In genomic region chr16:90048347-90048722, GRCh38 we compare ENCODE assay signal across 17 cellular contexts. TPM values are rescaled to one million over a fixed set of nuclear protein-coding genes. Genes with fewer than 3 reads are reported as not detected.
DNase-seq lines count a peak whose midpoint lies in the region; ATAC-seq and TF ChIP-seq lines count a peak whose summit lies in the region.
"Had no signal": no experiment of that assay in that cellular context is flagged by ENCODE, and none has a peak within 500 bp of the region (broad histone marks: within the 10 kb centered on the region; RNA-seq: fewer than 3 reads in every experiment).

No MANE protein-coding gene starts in this region.

- peak overlapping the region; percentile 39 for H3K4me3 Mint-ChIP-seq in stimulated activated naive CD8-positive, alpha-beta T cell treated with anti-CD3 and anti-CD28 coated beads, Interleukin-15, Interleukin-2, amounts not matched to agents 100 ng/mL and 50 ng/mL, for 24 hours
- H3K4me3 Mint-ChIP-seq in stimulated activated naive CD8-positive, alpha-beta T cell treated with anti-CD3 and anti-CD28 coated beads, Interleukin-15, amount 100 ng/mL, for 72 hours: peak overlapping the region in 1 of 2 donors; percentile 57
- H3K4me3 Mint-ChIP-seq in brain (peak overlapping the region; percentile 43 to 73 (median 50)), mesothelial cell of epicardium (peak overlapping the region; percentile 55)

- no peak for DNase-seq in stimulated activated naive CD8-positive, alpha-beta T cell treated with anti-CD3 and anti-CD28 coated beads, Interleukin-15, amount 100 ng/mL, for 72 hours
- no peak for DNase-seq in mesothelial cell of epicardium (ENCODE audit: low spot score in 2 of 2, unreplicated experiment in 2 of 2)
- no peak for DNase-seq in ascending aorta (ENCODE audit: low spot score in 2 of 2)
- DNase-seq in iPS-NIHi11 (ENCODE audit: low spot score): no peak
- DNase-seq: caudate nucleus; heart right ventricle; left lung; NCI-H1417 treated with DMSO at 0.1 percent for 48 hours; NCI-H510A; stimulated activated naive B cell treated with anti-CD40 and anti-IgM and Interleukin-4, amounts not matched to agents 10 μg/mL and 1 μg/mL and 100 μg/mL, for 72 hours had no signal

- H3K27ac ChIP-seq in ascending aorta: no peak overlapping the region
- H3K27ac ChIP-seq: heart right ventricle, KMS-11, left lung had no signal

- no peaks in the 10 kb centered on the region for H3K27me3 ChIP-seq in ascending aorta

- peaks cover 5% of the 10 kb centered on the region for H3K9me3 Mint-ChIP-seq in stimulated activated naive CD8-positive, alpha-beta T cell treated with anti-CD3 and anti-CD28 coated beads, Interleukin-15, Interleukin-2, amounts not matched to agents 100 ng/mL and 50 ng/mL, for 24 hours
- H3K9me3 Mint-ChIP-seq in stimulated activated naive CD8-positive, alpha-beta T cell treated with anti-CD3 and anti-CD28 coated beads, Interleukin-15, amount 100 ng/mL, for 72 hours: peaks cover 5 to 6% of the 10 kb centered on the region in 2 donors
- H3K9me3 Mint-ChIP-seq in brain: peaks cover 5 to 9% (median 8%) of the 10 kb centered on the region in 5 experiments
- H3K9me3 Mint-ChIP-seq in mesothelial cell of epicardium: peaks cover 5% of the 10 kb centered on the region

- peaks cover 11% of the 10 kb centered on the region for H3K4me1 Mint-ChIP-seq in stimulated activated naive CD8-positive, alpha-beta T cell treated with anti-CD3 and anti-CD28 coated beads, Interleukin-15, Interleukin-2, amounts not matched to agents 100 ng/mL and 50 ng/mL, for 24 hours (ENCODE audit: low read depth)
- H3K4me1 Mint-ChIP-seq in stimulated activated naive CD8-positive, alpha-beta T cell treated with anti-CD3 and anti-CD28 coated beads, Interleukin-15, amount 100 ng/mL, for 72 hours: peaks cover 10% of the 10 kb centered on the region
- peaks cover 18% of the 10 kb centered on the region for H3K4me1 Mint-ChIP-seq in brain
- H3K4me1 Mint-ChIP-seq in mesothelial cell of epicardium: peaks cover 15% of the 10 kb centered on the region

- H3K36me3 ChIP-seq in ascending aorta: peaks cover 0 to 2% of the 10 kb centered on the region in 2 donors

- H3K36me3 Mint-ChIP-seq in stimulated activated naive CD8-positive, alpha-beta T cell treated with anti-CD3 and anti-CD28 coated beads, Interleukin-15, Interleukin-2, amounts not matched to agents 100 ng/mL and 50 ng/mL, for 24 hours (ENCODE audit: low read depth): peaks cover 3% of the 10 kb centered on the region
- H3K36me3 Mint-ChIP-seq in brain (no peaks in the 10 kb centered on the region), mesothelial cell of epicardium (peaks cover 3% of the 10 kb centered on the region)

- no peak overlapping the region for H3K27ac Mint-ChIP-seq in stimulated activated naive CD8-positive, alpha-beta T cell treated with anti-CD3 and anti-CD28 coated beads, Interleukin-15, Interleukin-2, amounts not matched to agents 100 ng/mL and 50 ng/mL, for 24 hours
- H3K27ac Mint-ChIP-seq in stimulated activated naive CD8-positive, alpha-beta T cell treated with anti-CD3 and anti-CD28 coated beads, Interleukin-15, amount 100 ng/mL, for 72 hours: no peak overlapping the region
- H3K27ac Mint-ChIP-seq in brain (peak overlapping the region in 1 of 5 experiments; percentile 59), mesothelial cell of epicardium (no peak overlapping the region)
- H3K27ac Mint-ChIP-seq: stimulated activated naive B cell treated with anti-CD40 and anti-IgM and Interleukin-4, amounts not matched to agents 10 μg/mL and 1 μg/mL and 100 μg/mL, for 72 hours had no signal

- ATAC-seq in stimulated activated naive CD8-positive, alpha-beta T cell treated with anti-CD3 and anti-CD28 coated beads, Interleukin-15, amount 100 ng/mL, for 72 hours: no peak
- no peak for ATAC-seq in GM21528 (IDR thresholded peaks at IDR 0.05; ENCODE audit: low FRiP score, unreplicated experiment)
- ATAC-seq in GM21619 (IDR thresholded peaks at IDR 0.05; ENCODE audit: unreplicated experiment): no peak

- TF ChIP-seq CTCF in brain (conservative IDR thresholded peaks at IDR 0.05) (no peak), mesothelial cell of epicardium (IDR thresholded peaks at IDR 0.05; ENCODE audit: unreplicated experiment) (no peak), ascending aorta (IDR thresholded peaks at IDR 0.05) (no peak)

- H3K4me3 ChIP-seq in ascending aorta: no peak overlapping the region

- intact Hi-C loops in ascending aorta (cut with DNase I): no loop called here

- peaks cover 4 to 15% of the 10 kb centered on the region in 2 donors for H3K4me1 ChIP-seq in ascending aorta

- H3K27me3 Mint-ChIP-seq in stimulated activated naive CD8-positive, alpha-beta T cell treated with anti-CD3 and anti-CD28 coated beads, Interleukin-15, Interleukin-2, amounts not matched to agents 100 ng/mL and 50 ng/mL, for 24 hours: peaks cover 18% of the 10 kb centered on the region
- peaks cover 19% of the 10 kb centered on the region for H3K27me3 Mint-ChIP-seq in stimulated activated naive CD8-positive, alpha-beta T cell treated with anti-CD3 and anti-CD28 coated beads, Interleukin-15, amount 100 ng/mL, for 72 hours
- H3K27me3 Mint-ChIP-seq in brain (peaks cover 7% of the 10 kb centered on the region), mesothelial cell of epicardium (ENCODE audit: low read depth) (no peaks in the 10 kb centered on the region)

- no peaks in the 10 kb centered on the region for H3K9me3 ChIP-seq in ascending aorta
- H3K9me3 ChIP-seq: left lung had no signal

RNA-seq across cellular contexts. Expression of gene PRDM7, which starts 28.8 kb away (rescaled TPM):
- not detected for polyA plus RNA-seq in brain (ENCODE audit: insufficient read depth, low read depth, low replicate concordance)
- total RNA-seq in mesothelial cell of epicardium: not detected in 3 replicates
- total RNA-seq in ascending aorta: not detected
- total RNA-seq: heart right ventricle, left lung, OCI-LY7 had no signal
- polyA plus RNA-seq: heart right ventricle, neural cell had no signal

RNA-seq across cellular contexts. Expression of gene DBNDD1, which starts 29.1 kb away (rescaled TPM):
- 131 TPM for polyA plus RNA-seq in brain (ENCODE audit: insufficient read depth, low read depth, low replicate concordance)
- 10.2 to 11.5 TPM (median 10.7 TPM) in 3 replicates for total RNA-seq in mesothelial cell of epicardium
- 2.7 TPM for total RNA-seq in ascending aorta
